Comparison of ENCODE assay signal across 15 cellular contexts in the genomic region with DNA sequence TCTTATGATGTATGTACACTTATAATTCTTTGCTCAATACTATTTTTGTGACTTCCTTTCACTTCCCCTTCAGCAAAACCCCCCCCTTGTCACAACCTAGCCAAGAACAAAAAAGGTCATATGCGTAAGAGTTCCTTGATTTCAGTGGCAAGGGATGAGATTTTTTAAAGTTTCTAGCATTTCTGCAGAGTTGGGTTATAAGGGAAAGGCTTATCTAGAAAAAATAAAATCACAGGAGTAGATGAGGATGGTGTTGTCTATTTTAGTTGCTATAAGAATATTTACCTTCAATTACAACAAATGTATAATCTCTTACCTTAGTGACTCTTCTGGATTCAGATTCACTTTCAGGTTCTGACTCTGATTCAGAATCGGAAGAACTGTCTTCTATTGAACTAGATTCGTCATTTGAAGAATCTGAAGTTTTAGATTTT.
DNase-seq lines count a peak whose midpoint lies in the region; ATAC-seq lines count a peak whose summit lies in the region.
"Had no signal": no experiment of that assay in that cellular context is flagged by ENCODE, and none has a peak within 500 bp of the region (broad histone marks: within the 10 kb centered on the region; RNA-seq: fewer than 3 reads in every experiment).

No MANE protein-coding gene starts in this region.

- H3K27me3 Mint-ChIP-seq in naive B cell = no peaks in the 10 kb centered on the region
- H3K27me3 Mint-ChIP-seq: CD4-positive, alpha-beta T cell had no signal

- peaks cover 51 to 63% (median 61%) of the 10 kb centered on the region in 3 donors for H3K4me1 Mint-ChIP-seq in naive B cell

- H3K36me3 Mint-ChIP-seq in naive B cell = peaks cover 12 to 22% of the 10 kb centered on the region in 2 donors

- peak overlapping the region; percentile 67 to 94 (median 84) for H3K27ac Mint-ChIP-seq in naive B cell
- H3K27ac Mint-ChIP-seq: CD4-positive, alpha-beta T cell had no signal

- DNase-seq in naive B cell (peak; percentile 74), RKO (ENCODE audit: low spot score) (no peak), COLO668 (lab: John Stamatoyannopoulos, UW; ENCODE audit: unreplicated experiment) (no peak), retina (no peak)
- DNase-seq: adrenal gland; CD4-positive, alpha-beta T cell; colonic mucosa; mammary epithelial cell; NCI-H1417; NCI-H524 treated with DMSO at 0.1 percent for 48 hours; trophoblast cell had no signal

- peak; percentile 59 for ATAC-seq in GM18868 (IDR thresholded peaks at IDR 0.05; ENCODE audit: unreplicated experiment)
- peak; percentile 62 for ATAC-seq in GM21786 (IDR thresholded peaks at IDR 0.05; ENCODE audit: unreplicated experiment)
- peak; percentile 54 for ATAC-seq in HG03565 (IDR thresholded peaks at IDR 0.05; ENCODE audit: unreplicated experiment)
- peak; percentile 80 to 81 for ATAC-seq in naive B cell (ENCODE audit: low read depth in 2 of 2)
- ATAC-seq in HG02763 (IDR thresholded peaks at IDR 0.05; ENCODE audit: unreplicated experiment) = no peak

- peaks cover 0 to 9% (median 0%) of the 10 kb centered on the region in 7 donors for H3K9me3 Mint-ChIP-seq in naive B cell
- H3K9me3 Mint-ChIP-seq: CD4-positive, alpha-beta T cell had no signal

- H3K4me3 Mint-ChIP-seq in naive B cell = peak overlapping the region; percentile 52 to 84 (median 67)
- H3K4me3 Mint-ChIP-seq: CD4-positive, alpha-beta T cell had no signal
